8 cellular contexts compared by ENCODE assay signal in genomic region chr1:31669433-31669785, GRCh38. TPM values are rescaled to one million over a fixed set of nuclear protein-coding genes. Genes with fewer than 3 reads are reported as not detected.
DNase-seq lines count a peak whose midpoint lies in the region; ATAC-seq and TF ChIP-seq lines count a peak whose summit lies in the region.

No MANE protein-coding gene starts in this region.

- peak overlapping the region in 1 of 2 experiments; percentile 68; a peak in 3 of 4 replicates for H3K27ac ChIP-seq in SK-N-SH (ENCODE audit: low read depth in 2 of 2, low read length in 1 of 2)
- peak overlapping the region; percentile 35 to 72 (median 65) for H3K27ac ChIP-seq in esophagus squamous epithelium
- peak overlapping the region; percentile 70 for H3K27ac ChIP-seq in rectal smooth muscle tissue (ENCODE audit: low read depth, low read length)

- WGBS in SK-N-SH (ENCODE audit: low lambda C conversion rate): 77% methylated on average over 7 of the region's 7 CpGs
- 38 to 48% methylated on average over 6 to 7 of the region's 7 CpGs for WGBS in esophagus squamous epithelium, 2 donors

- H3K27me3 ChIP-seq in SK-N-SH (ENCODE audit: insufficient read depth): no peaks in the 10 kb centered on the region
- no peaks in the 10 kb centered on the region for H3K27me3 ChIP-seq in esophagus squamous epithelium
- no peaks in the 10 kb centered on the region for H3K27me3 ChIP-seq in rectal smooth muscle tissue (ENCODE audit: control insufficient read depth, insufficient read depth, low read length)

- peak in 1 of 2 experiments; percentile 48; a peak in 1 of 4 replicates for TF ChIP-seq EP300 in SK-N-SH (IDR thresholded peaks at IDR 0.05; ENCODE audit: borderline replicate concordance in 1 of 2, low read depth in 1 of 2, low read length in 1 of 2)

- H3K4me1 ChIP-seq in SK-N-SH (ENCODE audit: control insufficient read depth in 1 of 2, insufficient read depth in 2 of 2, low read depth in 1 of 2, low read length in 1 of 2) (peaks cover 18 to 43% of the 10 kb centered on the region in 2 experiments), esophagus squamous epithelium (peaks cover 28 to 71% (median 48%) of the 10 kb centered on the region in 3 donors), rectal smooth muscle tissue (ENCODE audit: control insufficient read depth, insufficient read depth, low read length) (peaks cover 49% of the 10 kb centered on the region)

- intact Hi-C loops in esophagus squamous epithelium (cut with DNase I): loop anchor here (10.0 kb wide), 1 partner anchor 295 kb away; no protein-coding TSS in a partner anchor

- H3K9me3 ChIP-seq in SK-N-SH (no peaks in the 10 kb centered on the region), esophagus squamous epithelium (no peaks in the 10 kb centered on the region)

- H3K9ac ChIP-seq in SK-N-SH (no peak overlapping the region), rectal smooth muscle tissue (ENCODE audit: low read length) (no peak overlapping the region)

- H4K20me1 ChIP-seq in SK-N-SH (ENCODE audit: insufficient read depth): no peaks in the 10 kb centered on the region

- no peak overlapping the region for H3K4me3 ChIP-seq in SK-N-SH (ENCODE audit: low read depth in 2 of 2, low read length in 1 of 2)
- peak overlapping the region in 3 of 4 donors; percentile 10 to 46 (median 21) for H3K4me3 ChIP-seq in esophagus squamous epithelium
- peak overlapping the region; percentile 45 for H3K4me3 ChIP-seq in rectal smooth muscle tissue (ENCODE audit: low read length)

- no peak for TF ChIP-seq CTCF in SK-N-SH (IDR thresholded peaks at IDR 0.05)
- no peak for TF ChIP-seq CTCF in esophagus squamous epithelium (IDR thresholded peaks at IDR 0.05)

- CTCF ChIA-PET in SK-N-SH (lab: Yijun Ruan, JAX): interaction anchor here (1.0 to 4.9 kb wide), 7 partner anchors 14 to 121 kb away, joined by 3 to 39 read pairs (median 5); partner anchors contain the start of genes ADGRB2 and COL16A1

- no peaks in the 10 kb centered on the region for H3K79me2 ChIP-seq in SK-N-SH (ENCODE audit: insufficient read depth)

- POLR2A ChIA-PET in SK-N-SH (lab: Yijun Ruan, JAX): no interaction called here

- H3K36me3 ChIP-seq in SK-N-SH (replicated peaks in 1 of 2; ENCODE audit: control insufficient read depth in 1 of 2, insufficient read depth in 2 of 2, low read length in 1 of 2) (no peaks in the 10 kb centered on the region), esophagus squamous epithelium (no peaks in the 10 kb centered on the region), rectal smooth muscle tissue (ENCODE audit: control insufficient read depth, insufficient read depth, low read length) (no peaks in the 10 kb centered on the region)

- no peak overlapping the region for H2AFZ ChIP-seq in SK-N-SH (ENCODE audit: low read depth)

- no peak for TF ChIP-seq RAD21 in SK-N-SH (IDR thresholded peaks at IDR 0.05; ENCODE audit: low read length)

- no peaks in the 10 kb centered on the region for H3F3A ChIP-seq in SK-N-SH (replicated peaks; ENCODE audit: insufficient read depth)

- DNase-seq in D341Med (ENCODE audit: low spot score) (peak; percentile 57), SK-N-SH (peak; percentile 83), esophagus squamous epithelium (lab: John Stamatoyannopoulos, UW) (no peak), UCSD-AML1 (lab: John Stamatoyannopoulos, UW; ENCODE audit: unreplicated experiment) (no peak)

- ATAC-seq in HG03039 (IDR thresholded peaks at IDR 0.05; ENCODE audit: unreplicated experiment): no peak
- ATAC-seq in GM18907 (IDR thresholded peaks at IDR 0.05; ENCODE audit: unreplicated experiment): no peak
- no peak for ATAC-seq in HG02938 (IDR thresholded peaks at IDR 0.05; ENCODE audit: unreplicated experiment)

- peak overlapping the region; percentile 56 for H3K4me2 ChIP-seq in SK-N-SH

- TF ChIP-seq POLR2A in esophagus squamous epithelium (IDR thresholded peaks at IDR 0.05): no peak

- no peaks in the 10 kb centered on the region for H3K9me2 ChIP-seq in SK-N-SH

TF ChIP-seq in SK-N-SH, 30 proteins besides CTCF, POLR2A, EP300 and RAD21:
- peak; percentile 43; the same call in 1 of the 2 replicates for TF ChIP-seq RCOR1 (IDR thresholded peaks at IDR 0.05; ENCODE audit: low read length)
- TF ChIP-seq FOXJ3 (CRISPR knock-in tag; IDR thresholded peaks at IDR 0.05): no peak; the same call in 1 of the 2 replicates

RNA-seq across cellular contexts. Expression of gene PEF1, which starts 24.7 kb away (rescaled TPM):
- 51.9 and 63.4 TPM in 2 replicates for polyA plus RNA-seq in SK-N-SH (2012; rRNA removed)
- polyA plus RNA-seq in SK-N-SH (2012; cell fraction: cytosol; rRNA removed): 37.2 and 46.8 TPM in 2 replicates
- 54.1 and 56.9 TPM in 2 replicates for polyA plus RNA-seq in SK-N-SH (2012; cell fraction: nucleus; rRNA removed)
- total RNA-seq in esophagus squamous epithelium: 10 to 100 TPM; 59.1 to 69.8 (median 63.6) TPM

RNA-seq across cellular contexts. Expression of gene COL16A1, which starts 34.4 kb away (rescaled TPM):
- polyA plus RNA-seq in SK-N-SH (2012; rRNA removed): 9.0 and 10.4 TPM in 2 replicates
- polyA plus RNA-seq in SK-N-SH (2012; cell fraction: cytosol; rRNA removed): 3.0 and 3.8 TPM in 2 replicates
- 38.2 and 47.3 TPM in 2 replicates for polyA plus RNA-seq in SK-N-SH (2012; cell fraction: nucleus; rRNA removed)
- 10 to 100 TPM in 2 of 4 donors, 1 to 10 TPM in 2; 8.8 to 35.5 (median 16.4) TPM for total RNA-seq in esophagus squamous epithelium

RNA-seq across cellular contexts. Expression of gene HCRTR1, which starts 51.9 kb away (rescaled TPM):
- 0.03 TPM in 1 of 2 replicates, not detected in the other for polyA plus RNA-seq in SK-N-SH (2012; rRNA removed)
- 0.05 TPM in 1 of 2 replicates, not detected in the other for polyA plus RNA-seq in SK-N-SH (2012; cell fraction: cytosol; rRNA removed)
- 0.06 TPM in 1 of 2 replicates, not detected in the other for polyA plus RNA-seq in SK-N-SH (2012; cell fraction: nucleus; rRNA removed)
- under 1 TPM in 1 of 4 donors, not detected in 3; 0.22 TPM for total RNA-seq in esophagus squamous epithelium

Comparison
In these comparisons a context has a peak if more than half of its experiments do, and no peak if none do; other contexts are left out.
1. DNase-seq: peak in D341Med (single experiment) and SK-N-SH (single experiment); none in esophagus squamous epithelium (single experiment) and UCSD-AML1 (single experiment).
2. H3K4me3 ChIP-seq: peak in esophagus squamous epithelium (3 of 4) and rectal smooth muscle tissue (single experiment); none in SK-N-SH (0 of 2).